Comparison of ENCODE assay signal across 1 cellular context in the genomic region with DNA sequence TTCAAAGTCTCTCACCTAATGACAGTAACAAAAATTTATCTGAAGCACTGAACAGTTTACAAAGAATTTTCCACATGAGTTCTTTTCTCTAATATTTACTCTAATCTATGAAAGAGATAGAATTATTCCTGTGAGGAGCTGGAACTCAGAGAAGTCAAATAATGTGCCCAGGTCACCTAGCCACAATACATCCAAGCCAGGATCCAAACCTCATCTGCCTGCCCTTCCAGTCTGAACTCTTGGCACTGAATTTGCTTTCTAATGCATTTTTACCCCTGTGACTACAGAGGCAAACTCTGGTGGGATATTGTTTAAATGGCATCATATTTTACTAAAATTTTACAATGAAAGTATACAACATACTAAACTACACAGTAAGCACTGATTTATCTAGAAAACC.
TF ChIP-seq lines count a peak whose summit lies in the region.

No MANE protein-coding gene starts in this region.

TF ChIP-seq in HepG2, 621 proteins besides CTCF, POLR2A, EP300 and RAD21 (continued from another document):
- TF ChIP-seq, protein P1, sequence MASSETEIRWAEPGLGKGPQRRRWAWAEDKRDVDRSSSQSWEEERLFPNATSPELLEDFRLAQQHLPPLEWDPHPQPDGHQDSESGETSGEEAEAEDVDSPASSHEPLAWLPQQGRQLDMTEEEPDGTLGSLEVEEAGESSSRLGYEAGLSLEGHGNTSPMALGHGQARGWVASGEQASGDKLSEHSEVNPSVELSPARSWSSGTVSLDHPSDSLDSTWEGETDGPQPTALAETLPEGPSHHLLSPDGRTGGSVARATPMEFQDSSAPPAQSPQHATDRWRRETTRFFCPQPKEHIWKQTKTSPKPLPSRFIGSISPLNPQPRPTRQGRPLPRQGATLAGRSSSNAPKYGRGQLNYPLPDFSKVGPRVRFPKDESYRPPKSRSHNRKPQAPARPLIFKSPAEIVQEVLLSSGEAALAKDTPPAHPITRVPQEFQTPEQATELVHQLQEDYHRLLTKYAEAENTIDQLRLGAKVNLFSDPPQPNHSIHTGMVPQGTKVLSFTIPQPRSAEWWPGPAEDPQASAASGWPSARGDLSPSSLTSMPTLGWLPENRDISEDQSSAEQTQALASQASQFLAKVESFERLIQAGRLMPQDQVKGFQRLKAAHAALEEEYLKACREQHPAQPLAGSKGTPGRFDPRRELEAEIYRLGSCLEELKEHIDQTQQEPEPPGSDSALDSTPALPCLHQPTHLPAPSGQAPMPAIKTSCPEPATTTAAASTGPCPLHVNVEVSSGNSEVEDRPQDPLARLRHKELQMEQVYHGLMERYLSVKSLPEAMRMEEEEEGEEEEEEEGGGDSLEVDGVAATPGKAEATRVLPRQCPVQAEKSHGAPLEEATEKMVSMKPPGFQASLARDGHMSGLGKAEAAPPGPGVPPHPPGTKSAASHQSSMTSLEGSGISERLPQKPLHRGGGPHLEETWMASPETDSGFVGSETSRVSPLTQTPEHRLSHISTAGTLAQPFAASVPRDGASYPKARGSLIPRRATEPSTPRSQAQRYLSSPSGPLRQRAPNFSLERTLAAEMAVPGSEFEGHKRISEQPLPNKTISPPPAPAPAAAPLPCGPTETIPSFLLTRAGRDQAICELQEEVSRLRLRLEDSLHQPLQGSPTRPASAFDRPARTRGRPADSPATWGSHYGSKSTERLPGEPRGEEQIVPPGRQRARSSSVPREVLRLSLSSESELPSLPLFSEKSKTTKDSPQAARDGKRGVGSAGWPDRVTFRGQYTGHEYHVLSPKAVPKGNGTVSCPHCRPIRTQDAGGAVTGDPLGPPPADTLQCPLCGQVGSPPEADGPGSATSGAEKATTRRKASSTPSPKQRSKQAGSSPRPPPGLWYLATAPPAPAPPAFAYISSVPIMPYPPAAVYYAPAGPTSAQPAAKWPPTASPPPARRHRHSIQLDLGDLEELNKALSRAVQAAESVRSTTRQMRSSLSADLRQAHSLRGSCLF (CRISPR knock-in tag; IDR thresholded peaks at IDR 0.05; ENCODE audit: borderline replicate concordance), result no peak
- TF ChIP-seq, protein P2, sequence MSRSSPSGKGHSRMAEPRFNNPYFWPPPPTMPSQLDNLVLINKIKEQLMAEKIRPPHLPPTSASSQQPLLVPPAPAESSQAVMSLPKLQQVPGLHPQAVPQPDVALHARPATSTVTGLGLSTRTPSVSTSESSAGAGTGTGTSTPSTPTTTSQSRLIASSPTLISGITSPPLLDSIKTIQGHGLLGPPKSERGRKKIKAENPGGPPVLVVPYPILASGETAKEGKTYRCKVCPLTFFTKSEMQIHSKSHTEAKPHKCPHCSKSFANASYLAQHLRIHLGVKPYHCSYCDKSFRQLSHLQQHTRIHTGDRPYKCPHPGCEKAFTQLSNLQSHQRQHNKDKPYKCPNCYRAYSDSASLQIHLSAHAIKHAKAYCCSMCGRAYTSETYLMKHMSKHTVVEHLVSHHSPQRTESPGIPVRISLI (CRISPR knock-in tag; IDR thresholded peaks at IDR 0.05; ENCODE audit: borderline replicate concordance), result no peak
- TF ChIP-seq, protein P3, sequence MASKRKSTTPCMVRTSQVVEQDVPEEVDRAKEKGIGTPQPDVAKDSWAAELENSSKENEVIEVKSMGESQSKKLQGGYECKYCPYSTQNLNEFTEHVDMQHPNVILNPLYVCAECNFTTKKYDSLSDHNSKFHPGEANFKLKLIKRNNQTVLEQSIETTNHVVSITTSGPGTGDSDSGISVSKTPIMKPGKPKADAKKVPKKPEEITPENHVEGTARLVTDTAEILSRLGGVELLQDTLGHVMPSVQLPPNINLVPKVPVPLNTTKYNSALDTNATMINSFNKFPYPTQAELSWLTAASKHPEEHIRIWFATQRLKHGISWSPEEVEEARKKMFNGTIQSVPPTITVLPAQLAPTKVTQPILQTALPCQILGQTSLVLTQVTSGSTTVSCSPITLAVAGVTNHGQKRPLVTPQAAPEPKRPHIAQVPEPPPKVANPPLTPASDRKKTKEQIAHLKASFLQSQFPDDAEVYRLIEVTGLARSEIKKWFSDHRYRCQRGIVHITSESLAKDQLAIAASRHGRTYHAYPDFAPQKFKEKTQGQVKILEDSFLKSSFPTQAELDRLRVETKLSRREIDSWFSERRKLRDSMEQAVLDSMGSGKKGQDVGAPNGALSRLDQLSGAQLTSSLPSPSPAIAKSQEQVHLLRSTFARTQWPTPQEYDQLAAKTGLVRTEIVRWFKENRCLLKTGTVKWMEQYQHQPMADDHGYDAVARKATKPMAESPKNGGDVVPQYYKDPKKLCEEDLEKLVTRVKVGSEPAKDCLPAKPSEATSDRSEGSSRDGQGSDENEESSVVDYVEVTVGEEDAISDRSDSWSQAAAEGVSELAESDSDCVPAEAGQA (IDR thresholded peaks at IDR 0.05; ENCODE audit: low read depth), result no peak
- TF ChIP-seq, protein P3 (CRISPR knock-in tag; IDR thresholded peaks at IDR 0.05; ENCODE audit: borderline replicate concordance), result no peak
- TF ChIP-seq ZMYM2 (CRISPR knock-in tag; IDR thresholded peaks at IDR 0.05) (no peak), ZFP37 (CRISPR knock-in tag; IDR thresholded peaks at IDR 0.05; ENCODE audit: borderline replicate concordance) (no peak), TAF15 (IDR thresholded peaks at IDR 0.05; ENCODE audit: low read depth, low read length, poor library complexity, severe bottlenecking) (no peak), ZNF703 (CRISPR knock-in tag; IDR thresholded peaks at IDR 0.05; ENCODE audit: borderline replicate concordance) (no peak), GABPB1 (CRISPR knock-in tag; IDR thresholded peaks at IDR 0.05) (no peak)
